ENCODE assay signal across 21 cellular contexts in genomic region chr19:1611353-1611752, GRCh38. TPM values are rescaled to one million over a fixed set of nuclear protein-coding genes. Genes with fewer than 3 reads are reported as not detected.
DNase-seq lines count a peak whose midpoint lies in the region; ATAC-seq and TF ChIP-seq lines count a peak whose summit lies in the region.
"Had no signal": no experiment of that assay in that cellular context is flagged by ENCODE, and none has a peak within 500 bp of the region (broad histone marks: within the 10 kb centered on the region; RNA-seq: fewer than 3 reads in every experiment).

No MANE protein-coding gene starts in this region.

- H3K27me3 ChIP-seq in left ventricle myocardium inferior (ENCODE audit: low read depth) (no peaks in the 10 kb centered on the region), Panc1 (ENCODE audit: control insufficient read depth, insufficient read depth, low read length) (no peaks in the 10 kb centered on the region), neuronal stem cell (ENCODE audit: control insufficient read depth in 3 of 3, insufficient read depth in 3 of 3, low read depth in 1 of 3, low read length in 3 of 3) (no peaks in the 10 kb centered on the region)
- H3K27me3 ChIP-seq: adrenal gland, sigmoid colon, uterus had no signal

- H3K36me3 ChIP-seq in left ventricle myocardium inferior (peaks cover 56% of the 10 kb centered on the region), Panc1 (ENCODE audit: control insufficient read depth, insufficient read depth, low read length) (no peaks in the 10 kb centered on the region), neuronal stem cell (replicated peaks in 1 of 2; ENCODE audit: control insufficient read depth in 2 of 2, insufficient read depth in 2 of 2, low read length in 2 of 2) (peaks cover 58 to 73% of the 10 kb centered on the region in 2 donors)
- H3K36me3 ChIP-seq: uterus had no signal

- H3K27ac ChIP-seq in left ventricle myocardium inferior (replicated peaks) (no peak overlapping the region), Panc1 (ENCODE audit: low read length) (no peak overlapping the region), neuronal stem cell (replicated peaks; ENCODE audit: low read length) (no peak overlapping the region)
- H3K27ac ChIP-seq: adrenal gland, lower lobe of right lung, sigmoid colon, thoracic aorta, uterus had no signal

- in situ Hi-C loops in Panc1 (cut with HindIII; ENCODE audit: low pct_unique_long_range_greater_than_20kb, low sequenced_read_pairs): no loop called here

- peak; percentile 33 for DNase-seq in Right ventricle myocardium inferior (ENCODE audit: missing footprints)
- DNase-seq in left ventricle myocardium inferior: no peak
- DNase-seq in Panc1 (ENCODE audit: low read depth, low spot score): no peak
- no peak for DNase-seq in neuronal stem cell (ENCODE audit: low spot score)
- DNase-seq in HUDEP-2 (lab: John Stamatoyannopoulos, UW; ENCODE audit: unreplicated experiment in 76 of 76): no peak
- DNase-seq in T-helper 2 cell: no peak
- DNase-seq: activated CD4-positive, alpha-beta T cell treated with anti-CD3 and anti-CD28 coated beads, Interleukin-2, amount 50 U/mL, for 48 hours; activated CD4-positive, CD25-positive, alpha-beta regulatory T cell; activated gamma-delta T cell; adrenal gland; DMS79; head of caudate nucleus; lower lobe of right lung; NCI-H1694; NCI-H2171; NCI-H69; Right ventricle myocardium superior; sigmoid colon; stimulated activated naive CD8-positive, alpha-beta T cell treated with anti-CD3 and anti-CD28 coated beads, Interleukin-15, Interleukin-2, amounts not matched to agents 100 U/mL and 50 U/mL, for 24 hours; uterus had no signal

- peak overlapping the region; percentile 28 for H3K18ac ChIP-seq in neuronal stem cell (ENCODE audit: low read length)

- H3K9me3 ChIP-seq in left ventricle myocardium inferior (replicated peaks): no peaks in the 10 kb centered on the region
- H3K9me3 ChIP-seq in Panc1 (ENCODE audit: control insufficient read depth, insufficient read depth, low read depth, low read length): no peaks in the 10 kb centered on the region
- H3K9me3 ChIP-seq in neuronal stem cell (replicated peaks in 1 of 2; ENCODE audit: control insufficient read depth in 2 of 2, insufficient read depth in 1 of 2, low read depth in 1 of 2, low read length in 2 of 2): peaks cover 0 to 3% of the 10 kb centered on the region in 2 donors
- H3K9me3 ChIP-seq: adrenal gland, lower lobe of right lung, sigmoid colon, thoracic aorta, uterus had no signal

- no peak overlapping the region for H3K4ac ChIP-seq in neuronal stem cell (ENCODE audit: low read length)

- no peak overlapping the region for H2BK120ac ChIP-seq in neuronal stem cell (ENCODE audit: low read depth, low read length)

- no peak overlapping the region for H2BK5ac ChIP-seq in neuronal stem cell (ENCODE audit: low read length)

- WGBS in neuronal stem cell (ENCODE audit: extremely low coverage in 2 of 2, insufficient read length in 2 of 2, insufficient replicate concordance in 1 of 2), 2 donors: no CpG with 5 or more reads among the region's 15 CpGs

- no peak overlapping the region for H4K8ac ChIP-seq in neuronal stem cell (ENCODE audit: low read depth, low read length)

- intact Hi-C loops in Right ventricle myocardium inferior (cut with DNase I): no loop called here
- intact Hi-C loops in left ventricle myocardium inferior (cut with micrococcal nuclease): no loop called here
- intact Hi-C loops in Panc1 (cut with micrococcal nuclease; ENCODE audit: unreplicated experiment): no loop called here

- peak overlapping the region; percentile 65 for H3K23ac ChIP-seq in neuronal stem cell (ENCODE audit: low read depth, low read length, poor library complexity)

- H3K79me1 ChIP-seq in neuronal stem cell (ENCODE audit: low read depth, low read length): peaks cover 17% of the 10 kb centered on the region

- ATAC-seq in Right ventricle myocardium inferior: no peak
- ATAC-seq in Panc1: no peak
- ATAC-seq: lower lobe of right lung; stimulated activated naive CD8-positive, alpha-beta T cell treated with anti-CD3 and anti-CD28 coated beads, Interleukin-15, Interleukin-2, amounts not matched to agents 100 U/mL and 50 U/mL, for 24 hours had no signal

- no peak overlapping the region for H2BK15ac ChIP-seq in neuronal stem cell (ENCODE audit: low read length)

- H3K9ac ChIP-seq in neuronal stem cell (ENCODE audit: low read depth, low read length, poor library complexity): peak overlapping the region; percentile 60

- no peak for TF ChIP-seq CTCF in left ventricle myocardium inferior (IDR thresholded peaks at IDR 0.05; ENCODE audit: borderline replicate concordance)
- TF ChIP-seq CTCF in Panc1 (IDR thresholded peaks at IDR 0.05): no peak

- no peak overlapping the region for H2AK5ac ChIP-seq in neuronal stem cell (ENCODE audit: low read depth, low read length)

- no peak overlapping the region for H4K91ac ChIP-seq in neuronal stem cell (ENCODE audit: low read depth, low read length, poor library complexity)

- H3K4me3 ChIP-seq in left ventricle myocardium inferior: no peak overlapping the region
- H3K4me3 ChIP-seq in Panc1 (ENCODE audit: low read depth in 2 of 2, low read length in 2 of 2): no peak overlapping the region
- no peak overlapping the region for H3K4me3 ChIP-seq in neuronal stem cell (ENCODE audit: low read length in 2 of 2)
- H3K4me3 ChIP-seq: adrenal gland, lower lobe of right lung, sigmoid colon, thoracic aorta, uterus had no signal

- no peak overlapping the region for H3K14ac ChIP-seq in neuronal stem cell (ENCODE audit: low read length)

- CTCF ChIA-PET in Panc1 (lab: Charles Lee): no interaction called here

- H3K4me1 ChIP-seq in left ventricle myocardium inferior: peaks cover 4% of the 10 kb centered on the region
- peaks cover 17% of the 10 kb centered on the region for H3K4me1 ChIP-seq in Panc1 (ENCODE audit: control insufficient read depth, insufficient read depth, low read length)
- peaks cover 0 to under 1% of the 10 kb centered on the region in 2 donors for H3K4me1 ChIP-seq in neuronal stem cell (ENCODE audit: control insufficient read depth in 2 of 2, insufficient read depth in 1 of 2, low read depth in 1 of 2, low read length in 2 of 2)
- H3K4me1 ChIP-seq: uterus had no signal

- POLR2A ChIA-PET in Panc1 (lab: Charles Lee): no interaction called here

- no peak overlapping the region for H2AFZ ChIP-seq in neuronal stem cell (ENCODE audit: low read length)

- H3K4me2 ChIP-seq in neuronal stem cell (ENCODE audit: insufficient read depth, low read length, poor library complexity, severe bottlenecking): no peak overlapping the region

- TSS peak; percentile 77 for BruUV-seq in Panc1 (replicated peaks; lab: Mats Ljungman, UMichigan)

- H2BK12ac ChIP-seq in neuronal stem cell (ENCODE audit: low read length): no peak overlapping the region

RNA-seq across cellular contexts. Expression of gene UQCR11, which starts 6.1 kb away (rescaled TPM):
- total RNA-seq in Right ventricle myocardium inferior: 1,146 TPM
- total RNA-seq in left ventricle myocardium inferior: 942 TPM
- total RNA-seq in Panc1 (2021; ENCODE audit: unreplicated experiment): 300 TPM
- 270 TPM for polyA plus RNA-seq in Panc1 (2012; ENCODE audit: insufficient read length)
- 160 TPM for polyA plus RNA-seq in neuronal stem cell (2013, experiment 1 of 2)
- polyA plus RNA-seq in neuronal stem cell (2013, experiment 2 of 2): 160 TPM

RNA-seq across cellular contexts. Expression of gene MBD3, which starts 18.7 kb away (rescaled TPM):
- 64.2 TPM for total RNA-seq in Right ventricle myocardium inferior
- total RNA-seq in left ventricle myocardium inferior: 48.6 TPM
- 139 TPM for total RNA-seq in Panc1 (2021; ENCODE audit: unreplicated experiment)
- 96.7 TPM for polyA plus RNA-seq in Panc1 (2012; ENCODE audit: insufficient read length)
- 68.0 TPM for polyA plus RNA-seq in neuronal stem cell (2013, experiment 1 of 2)
- polyA plus RNA-seq in neuronal stem cell (2013, experiment 2 of 2): 64.2 TPM

RNA-seq across cellular contexts. Expression of gene TCF3, which starts 41.1 kb away (rescaled TPM):
- 25.3 TPM for total RNA-seq in Right ventricle myocardium inferior
- total RNA-seq in left ventricle myocardium inferior: 18.4 TPM
- 175 TPM for total RNA-seq in Panc1 (2021; ENCODE audit: unreplicated experiment)
- 220 TPM for polyA plus RNA-seq in Panc1 (2012; ENCODE audit: insufficient read length)
- 333 TPM for polyA plus RNA-seq in neuronal stem cell (2013, experiment 1 of 2)
- polyA plus RNA-seq in neuronal stem cell (2013, experiment 2 of 2): 334 TPM

RNA-seq across cellular contexts. Expression of gene MEX3D, which starts 43.2 kb away (rescaled TPM):
- total RNA-seq in Right ventricle myocardium inferior (9.6 TPM), left ventricle myocardium inferior (6.4 TPM), Panc1 (2021; ENCODE audit: unreplicated experiment) (73.7 TPM)
- 62.0 TPM for polyA plus RNA-seq in Panc1 (2012; ENCODE audit: insufficient read length)
- polyA plus RNA-seq in neuronal stem cell (2013, experiment 1 of 2): 59.8 TPM
- 59.0 TPM for polyA plus RNA-seq in neuronal stem cell (2013, experiment 2 of 2)
